In genomic region chr16:54213322-54213721, GRCh38 we compare ENCODE assay signal across 8 cellular contexts.
"Had no signal": no experiment of that assay in that cellular context is flagged by ENCODE, and none has a peak within 500 bp of the region (broad histone marks: within the 10 kb centered on the region; RNA-seq: fewer than 3 reads in every experiment).

No MANE protein-coding gene starts in this region.

- ATAC-seq: GM23338, HCT116, K562 had no signal

- H2AFZ ChIP-seq: GM23338 had no signal

- H3K9me3 ChIP-seq: HAP-1 had no signal

- H3K36me3 ChIP-seq: HAP-1 had no signal

- DNase-seq: H7, HFFc6, IMR-90 had no signal

- H3K4me3 ChIP-seq: GM23338, HAP-1, K562 had no signal

- FAIRE-seq: HTR-8/SVneo, K562 had no signal

- H3K4me1 ChIP-seq: HAP-1 had no signal

- H3K4me2 ChIP-seq: GM23338 had no signal
